Comparison of ENCODE assay signal across 22 cellular contexts in genomic region chr15:90018216-90018831, GRCh38. TPM values are rescaled to one million over a fixed set of nuclear protein-coding genes. Genes with fewer than 3 reads are reported as not detected.
DNase-seq lines count a peak whose midpoint lies in the region; ATAC-seq and TF ChIP-seq lines count a peak whose summit lies in the region.
"Had no signal": no experiment of that assay in that cellular context is flagged by ENCODE, and none has a peak within 500 bp of the region (broad histone marks: within the 10 kb centered on the region; RNA-seq: fewer than 3 reads in every experiment).

No MANE protein-coding gene starts in this region.

- peaks cover 70% of the 10 kb centered on the region for H3K4me1 ChIP-seq in KMS-11 (ENCODE audit: low read depth, poor library complexity, severe bottlenecking)
- peaks cover 60% of the 10 kb centered on the region for H3K4me1 ChIP-seq in lower lobe of right lung
- H3K4me1 ChIP-seq: ascending aorta had no signal

- peaks cover 49% of the 10 kb centered on the region for H3K4me1 Mint-ChIP-seq in activated CD4-positive, alpha-beta T cell treated with anti-CD3 and anti-CD28 coated beads for 36 hours
- peaks cover 69% of the 10 kb centered on the region for H3K4me1 Mint-ChIP-seq in endothelial cell (ENCODE audit: unreplicated experiment)
- H3K4me1 Mint-ChIP-seq in nephron progenitor cell, result peaks cover 47% of the 10 kb centered on the region

- H3K9me3 Mint-ChIP-seq in activated CD4-positive, alpha-beta T cell treated with anti-CD3 and anti-CD28 coated beads for 36 hours (ENCODE audit: low read depth), result peaks cover 3% of the 10 kb centered on the region
- H3K9me3 Mint-ChIP-seq in endothelial cell (ENCODE audit: unreplicated experiment) (no peaks in the 10 kb centered on the region), nephron progenitor cell (peaks cover 10% of the 10 kb centered on the region)

- TF ChIP-seq CTCF in KMS-11 (conservative IDR thresholded peaks at IDR 0.05; ENCODE audit: low read depth, low read length) (no peak), endothelial cell (IDR thresholded peaks at IDR 0.05; ENCODE audit: unreplicated experiment) (no peak), nephron progenitor cell (IDR thresholded peaks at IDR 0.05) (no peak), lower lobe of right lung (IDR thresholded peaks at IDR 0.05) (no peak)

- H3K36me3 ChIP-seq in KMS-11 (ENCODE audit: insufficient read depth) (no peaks in the 10 kb centered on the region), lower lobe of right lung (peaks cover 2% of the 10 kb centered on the region)
- H3K36me3 ChIP-seq: ascending aorta, right atrium auricular region, upper lobe of left lung had no signal

- H3K4me3 Mint-ChIP-seq in activated CD4-positive, alpha-beta T cell treated with anti-CD3 and anti-CD28 coated beads for 36 hours, result no peak overlapping the region
- peak overlapping the region; percentile 78 for H3K4me3 Mint-ChIP-seq in endothelial cell (ENCODE audit: unreplicated experiment)
- H3K4me3 Mint-ChIP-seq in nephron progenitor cell, result no peak overlapping the region
- H3K4me3 Mint-ChIP-seq: activated T-helper 1 cell treated with anti-CD3 and anti-CD28 coated beads, Interleukin-12 subunit alpha, Interleukin-12 subunit beta, Interleukin-2, Interleukin-4 antibody, amounts not matched to agents 30 ng/mL and 10 ng/mL and 1 ng/mL, durations not matched to agents 14 hours and 24 hours and 36 hours; T-helper 1 cell treated with Interleukin-12 subunit alpha and Interleukin-12 subunit beta and Interleukin-4 antibody, amounts not matched to agents 30 μg/mL and 1 μg/mL, for 36 hours had no signal

- no peaks in the 10 kb centered on the region for H3K27me3 Mint-ChIP-seq in activated CD4-positive, alpha-beta T cell treated with anti-CD3 and anti-CD28 coated beads for 36 hours
- H3K27me3 Mint-ChIP-seq in endothelial cell (ENCODE audit: unreplicated experiment) (peaks cover 13% of the 10 kb centered on the region), nephron progenitor cell (ENCODE audit: low read depth, poor library complexity) (peaks cover 3% of the 10 kb centered on the region)

- H3K9me3 ChIP-seq in lower lobe of right lung, result no peaks in the 10 kb centered on the region
- H3K9me3 ChIP-seq: ascending aorta, right atrium auricular region, upper lobe of left lung had no signal

- H3K9ac ChIP-seq in KMS-11, result no peak overlapping the region

- no peak for ATAC-seq in activated CD4-positive, alpha-beta T cell treated with anti-CD3 and anti-CD28 coated beads for 36 hours
- no peak for ATAC-seq in lower lobe of right lung
- ATAC-seq: esophagus mucosa had no signal

- H3K27ac ChIP-seq in KMS-11, result peak overlapping the region; percentile 81; the same call in 1 of the 2 replicates
- no peak overlapping the region for H3K27ac ChIP-seq in lower lobe of right lung
- H3K27ac ChIP-seq: 22Rv1, hepatocyte, right atrium auricular region had no signal

- H3K79me2 ChIP-seq in KMS-11 (ENCODE audit: insufficient read depth, low read depth), result peaks cover 76% of the 10 kb centered on the region

- POLR2A ChIA-PET in activated CD4-positive, alpha-beta T cell treated with anti-CD3 and anti-CD28 coated beads for 36 hours (lab: Charles Lee), result interaction anchor here (1.3 kb wide), 1 partner anchor 14 kb away, joined by 3 read pairs; no protein-coding TSS in a partner anchor

- H3K36me3 Mint-ChIP-seq in activated CD4-positive, alpha-beta T cell treated with anti-CD3 and anti-CD28 coated beads for 36 hours (ENCODE audit: low read depth), result peaks cover 5% of the 10 kb centered on the region
- H3K36me3 Mint-ChIP-seq in endothelial cell (ENCODE audit: low read depth, unreplicated experiment) (peaks cover 11% of the 10 kb centered on the region), nephron progenitor cell (ENCODE audit: low read depth) (peaks cover 20% of the 10 kb centered on the region)

- no peak overlapping the region for H2AFZ ChIP-seq in KMS-11 (ENCODE audit: low read depth)
- H2AFZ ChIP-seq: hepatocyte had no signal

- CTCF ChIA-PET in activated CD4-positive, alpha-beta T cell treated with anti-CD3 and anti-CD28 coated beads for 36 hours (lab: Charles Lee), result interaction anchor here (2.0 to 2.1 kb wide), 2 partner anchors 8 to 81 kb away, joined by 6 to 7 read pairs; no protein-coding TSS in a partner anchor

- peak overlapping the region; percentile 43 for H3K4me2 ChIP-seq in KMS-11
- H3K4me2 ChIP-seq: hepatocyte had no signal

- H4K20me1 ChIP-seq in KMS-11 (ENCODE audit: insufficient read depth), result no peaks in the 10 kb centered on the region

- H3K27me3 ChIP-seq in KMS-11 (ENCODE audit: insufficient read depth, low read depth), result no peaks in the 10 kb centered on the region
- no peaks in the 10 kb centered on the region for H3K27me3 ChIP-seq in lower lobe of right lung (ENCODE audit: low read depth)
- H3K27me3 ChIP-seq: ascending aorta, hepatocyte, right atrium auricular region, upper lobe of left lung had no signal

- intact Hi-C loops in activated CD4-positive, alpha-beta T cell treated with anti-CD3 and anti-CD28 coated beads for 36 hours (cut with DNase I, micrococcal nuclease), result no loop called here
- intact Hi-C loops in lower lobe of right lung (cut with DNase I), result no loop called here

- no peak overlapping the region for H3K4me3 ChIP-seq in KMS-11 (IDR thresholded peaks at IDR 0.05; ENCODE audit: insufficient read depth, low read depth, low read length)
- H3K4me3 ChIP-seq in lower lobe of right lung, result no peak overlapping the region
- H3K4me3 ChIP-seq: ascending aorta, hepatocyte, right atrium auricular region, upper lobe of left lung had no signal

- DNase-seq in activated CD4-positive, alpha-beta T cell treated with anti-CD3 and anti-CD28 coated beads for 36 hours, result peak; percentile 31
- no peak for DNase-seq in activated CD4-positive, alpha-beta T cell treated with anti-CD3 and anti-CD28 coated beads for 4 hours
- DNase-seq in endothelial cell (ENCODE audit: low spot score) (no peak), nephron progenitor cell (no peak), lower lobe of right lung (no peak), NCI-H446 (lab: John Stamatoyannopoulos, UW) (no peak), NCI-H2107 (lab: John Stamatoyannopoulos, UW) (no peak)
- DNase-seq: activated CD4-positive, alpha-beta T cell treated with anti-CD3 and anti-CD28 coated beads, Interleukin-2, amount 50 U/mL, for 48 hours; activated naive CD4-positive, alpha-beta T cell treated with anti-CD3 and anti-CD28 coated beads, Interleukin-2, amount 50 U/mL, for 16 hours; DMS79; NCI-H1105 treated with DMSO at 0.1 percent for 48 hours; NCI-H2081; stimulated activated CD8-positive, alpha-beta memory T cell treated with anti-CD3 and anti-CD28 coated beads, Interleukin-4, amount 100 ng/mL, for 48 hours had no signal

- H3K27ac Mint-ChIP-seq in activated CD4-positive, alpha-beta T cell treated with anti-CD3 and anti-CD28 coated beads for 36 hours, result no peak overlapping the region
- H3K27ac Mint-ChIP-seq in endothelial cell (ENCODE audit: unreplicated experiment) (peak overlapping the region; percentile 96), nephron progenitor cell (peak overlapping the region; percentile 29)
- H3K27ac Mint-ChIP-seq: activated T-helper 1 cell treated with anti-CD3 and anti-CD28 coated beads, Interleukin-12 subunit alpha, Interleukin-12 subunit beta, Interleukin-2, Interleukin-4 antibody, amounts not matched to agents 30 ng/mL and 10 ng/mL and 1 ng/mL, durations not matched to agents 14 hours and 24 hours and 36 hours; T-helper 1 cell treated with Interleukin-12 subunit alpha and Interleukin-12 subunit beta and Interleukin-4 antibody, amounts not matched to agents 30 μg/mL and 1 μg/mL, for 36 hours had no signal

RNA-seq across cellular contexts. Expression of gene ZNF710, which starts 17.2 kb away (rescaled TPM):
- 10 to 100 TPM; 22.8 to 34.9 TPM for total RNA-seq in activated CD4-positive, alpha-beta T cell treated with anti-CD3 and anti-CD28 coated beads for 36 hours
- total RNA-seq in endothelial cell (ENCODE audit: unreplicated experiment) (129 TPM), lower lobe of right lung (50.7 TPM)
